1 cellular context compared by ENCODE assay signal in genomic region chr1:173824315-173825081, GRCh38.
TF ChIP-seq lines count a peak whose summit lies in the region.

Gene CENPL (minus strand): TSS chr1:173824883. CDS start chr1:173811299, 13,584 bp downstream.
Gene DARS2 (plus strand): TSS chr1:173824673. CDS start chr1:173825230, 557 bp downstream.

TF ChIP-seq in HepG2, 621 proteins besides CTCF, POLR2A, EP300 and RAD21 (continued from another document and continues in another):
- peak; percentile 80 for TF ChIP-seq PHF8 (CRISPR knock-in tag; IDR thresholded peaks at IDR 0.05)
- 0 out of 2 replicates have a peak, but pooled peaks have one; percentile 52 for TF ChIP-seq ZNF3 (CRISPR knock-in tag; IDR thresholded peaks at IDR 0.05)
- TF ChIP-seq ZNF329 (CRISPR knock-in tag; IDR thresholded peaks at IDR 0.05; ENCODE audit: low read depth): no peak
- TF ChIP-seq ZNF607 (CRISPR knock-in tag; IDR thresholded peaks at IDR 0.05; ENCODE audit: borderline replicate concordance): peak; percentile 58; the same call in 1 of the 2 replicates
- 0 out of 2 replicates have a peak, but pooled peaks have one; percentile 24 for TF ChIP-seq ZNF773 (CRISPR knock-in tag; IDR thresholded peaks at IDR 0.05; ENCODE audit: borderline replicate concordance)
- TF ChIP-seq GATA4 (IDR thresholded peaks at IDR 0.05; ENCODE audit: borderline replicate concordance, low read depth): no peak
- peak; percentile 13 for TF ChIP-seq SP2 (CRISPR knock-in tag; IDR thresholded peaks at IDR 0.05)
- no peak for TF ChIP-seq ZBTB26 (CRISPR knock-in tag; IDR thresholded peaks at IDR 0.05; ENCODE audit: borderline replicate concordance)
- no peak for TF ChIP-seq ZNF512 (CRISPR knock-in tag; IDR thresholded peaks at IDR 0.05)
- TF ChIP-seq SALL1 (CRISPR knock-in tag; IDR thresholded peaks at IDR 0.05): peak; percentile 52
- peak; percentile 100 for TF ChIP-seq MIXL1 (CRISPR knock-in tag; IDR thresholded peaks at IDR 0.05)
- TF ChIP-seq GMEB2 (CRISPR knock-in tag; IDR thresholded peaks at IDR 0.05; ENCODE audit: low read depth): peak; percentile 78
- TF ChIP-seq HMG20A (CRISPR knock-in tag; IDR thresholded peaks at IDR 0.05; ENCODE audit: borderline replicate concordance): no peak
- peak; percentile 93 for TF ChIP-seq SMAD1 (CRISPR knock-in tag; IDR thresholded peaks at IDR 0.05; ENCODE audit: borderline replicate concordance, low read depth)
- TF ChIP-seq MXD1 (CRISPR knock-in tag; IDR thresholded peaks at IDR 0.05): no peak
- TF ChIP-seq GLMP (CRISPR knock-in tag; IDR thresholded peaks at IDR 0.05; ENCODE audit: borderline replicate concordance): no peak
- TF ChIP-seq ZNF253 (CRISPR knock-in tag; IDR thresholded peaks at IDR 0.05; ENCODE audit: borderline replicate concordance): no peak
- TF ChIP-seq E2F1 (CRISPR knock-in tag; IDR thresholded peaks at IDR 0.05): peak; percentile 98
- TF ChIP-seq TBX3 (IDR thresholded peaks at IDR 0.05; ENCODE audit: borderline replicate concordance): 0 out of 2 replicates have a peak, but pooled peaks have one; percentile 31
- TF ChIP-seq THRA (CRISPR knock-in tag; IDR thresholded peaks at IDR 0.05; ENCODE audit: borderline replicate concordance): 0 out of 2 replicates have a peak, but pooled peaks have one; percentile 16
- TF ChIP-seq FOSL1 (CRISPR knock-in tag; IDR thresholded peaks at IDR 0.05; ENCODE audit: borderline replicate concordance): no peak
- TF ChIP-seq HOXA3 (CRISPR knock-in tag; IDR thresholded peaks at IDR 0.05): peak; percentile 98
- TF ChIP-seq PATZ1 (CRISPR knock-in tag; IDR thresholded peaks at IDR 0.05): no peak
- TF ChIP-seq SNAPC2 (CRISPR knock-in tag; IDR thresholded peaks at IDR 0.05): no peak
- TF ChIP-seq ZSCAN31 (CRISPR knock-in tag; IDR thresholded peaks at IDR 0.05; ENCODE audit: low read depth): peak; percentile 46; the same call in 1 of the 2 replicates
- peak; percentile 95 for TF ChIP-seq ZMYM4 (CRISPR knock-in tag; IDR thresholded peaks at IDR 0.05)
- TF ChIP-seq ZNF335 (CRISPR knock-in tag; IDR thresholded peaks at IDR 0.05): peak; percentile 89; the same call in 1 of the 2 replicates
- TF ChIP-seq TRAFD1 (CRISPR knock-in tag; IDR thresholded peaks at IDR 0.05; ENCODE audit: borderline replicate concordance): 0 out of 2 replicates have a peak, but pooled peaks have one; percentile 46
- TF ChIP-seq TFAP4 (IDR thresholded peaks at IDR 0.05; ENCODE audit: borderline replicate concordance, low read depth): 0 out of 2 replicates have a peak, but pooled peaks have one; percentile 69
- TF ChIP-seq ZNF30 (CRISPR knock-in tag; IDR thresholded peaks at IDR 0.05): 0 out of 2 replicates have a peak, but pooled peaks have one; percentile 22
- TF ChIP-seq ZNF652 (CRISPR knock-in tag; IDR thresholded peaks at IDR 0.05; ENCODE audit: borderline replicate concordance, low read depth): 0 out of 2 replicates have a peak, but pooled peaks have one; percentile 13
- TF ChIP-seq ELF4 (CRISPR knock-in tag; IDR thresholded peaks at IDR 0.05; ENCODE audit: borderline replicate concordance): peak; percentile 90
- TF ChIP-seq ZNF407 (CRISPR knock-in tag; IDR thresholded peaks at IDR 0.05; ENCODE audit: not compliant biosample characterization): peak; percentile 49
- TF ChIP-seq ATRX (CRISPR knock-in tag; IDR thresholded peaks at IDR 0.05; ENCODE audit: borderline replicate concordance): no peak
